ENCODE assay signal across 2 cellular contexts in genomic region chr3:171065732-171066131, GRCh38.
TF ChIP-seq lines count a peak whose summit lies in the region.

No MANE protein-coding gene starts in this region.

TF ChIP-seq in HepG2, 621 proteins besides CTCF, POLR2A, EP300 and RAD21:
- TF ChIP-seq ZC3H13 (CRISPR knock-in tag; IDR thresholded peaks at IDR 0.05) (no peak), MAFF (IDR thresholded peaks at IDR 0.05; ENCODE audit: low read depth, low read length) (peak; percentile 71), ZZZ3 (CRISPR knock-in tag; IDR thresholded peaks at IDR 0.05; ENCODE audit: borderline replicate concordance) (no peak), MAFK (conservative IDR thresholded peaks at IDR 0.05 in 1 of 2, IDR thresholded peaks at IDR 0.05 in 1 of 2; ENCODE audit: low read length in 2 of 2) (peak; percentile 64 to 87)

TF ChIP-seq in IMR-90, 13 proteins besides CTCF, POLR2A, EP300 and RAD21:
- TF ChIP-seq MAFK (IDR thresholded peaks at IDR 0.05; ENCODE audit: low read depth, low read length) (peak; percentile 79), RFX5 (IDR thresholded peaks at IDR 0.05; ENCODE audit: low read depth, low read length) (no peak), CEBPB (IDR thresholded peaks at IDR 0.05; ENCODE audit: low read depth, low read length) (no peak), FOS (IDR thresholded peaks at IDR 0.05; ENCODE audit: low read depth, low read length) (no peak), MAZ (IDR thresholded peaks at IDR 0.05; ENCODE audit: borderline replicate concordance, low read depth, low read length) (no peak), ELK1 (IDR thresholded peaks at IDR 0.05; ENCODE audit: borderline replicate concordance, low read depth, low read length) (no peak), BHLHE40 (IDR thresholded peaks at IDR 0.05; ENCODE audit: low read depth, low read length) (no peak)
